ENCODE assay signal across 21 cellular contexts in genomic region chr12:1935242-1935641, GRCh38. TPM values are rescaled to one million over a fixed set of nuclear protein-coding genes. Genes with fewer than 3 reads are reported as not detected.
A peak's percentile ranks its signal among the peaks of the same experiment; 100 is the strongest.
DNase-seq lines count a peak whose midpoint lies in the region; ATAC-seq and TF ChIP-seq lines count a peak whose summit lies in the region.
"Had no signal": no experiment of that assay in that cellular context is flagged by ENCODE, and none has a peak within 500 bp of the region (broad histone marks: within the 10 kb centered on the region; RNA-seq: fewer than 3 reads in every experiment).

No MANE protein-coding gene starts in this region.

- H3K27ac Mint-ChIP-seq in glutamatergic neuron (ENCODE audit: unreplicated experiment) = peak overlapping the region; percentile 53
- peak overlapping the region; percentile 11 for H3K27ac Mint-ChIP-seq in stimulated activated naive B cell treated with anti-CD40 and anti-IgM and Interleukin-4, amounts not matched to agents 10 μg/mL and 1 μg/mL and 100 μg/mL, for 72 hours
- peak overlapping the region in 1 of 7 donors; percentile 85 for H3K27ac Mint-ChIP-seq in CD4-positive, alpha-beta memory T cell
- H3K27ac Mint-ChIP-seq: activated naive CD4-positive, alpha-beta T cell treated with anti-CD3 and anti-CD28 coated beads, Interleukin-2, amount 50 U/mL, for 24 hours; H9; T-helper 2 cell treated with Interferon-gamma antibody and Interleukin-4, amounts not matched to agents 5 μg/mL and 100 μg/mL, for 36 hours had no signal

- H3K27me3 Mint-ChIP-seq in glutamatergic neuron (ENCODE audit: unreplicated experiment) = peaks cover 9% of the 10 kb centered on the region
- H3K27me3 Mint-ChIP-seq in stimulated activated naive B cell treated with anti-CD40 and anti-IgM and Interleukin-4, amounts not matched to agents 10 μg/mL and 1 μg/mL and 100 μg/mL, for 72 hours = no peaks in the 10 kb centered on the region
- no peaks in the 10 kb centered on the region for H3K27me3 Mint-ChIP-seq in CD4-positive, alpha-beta memory T cell
- H3K27me3 Mint-ChIP-seq: activated naive CD4-positive, alpha-beta T cell treated with anti-CD3 and anti-CD28 coated beads, Interleukin-2, amount 50 U/mL, for 24 hours had no signal

- ATAC-seq in stimulated activated naive B cell treated with anti-CD40 and anti-IgM and Interleukin-4, amounts not matched to agents 10 μg/mL and 1 μg/mL and 100 μg/mL, for 72 hours (replicated peaks) = no peak
- no peak for ATAC-seq in GM19328 (IDR thresholded peaks at IDR 0.05; ENCODE audit: unreplicated experiment)

- no peaks in the 10 kb centered on the region for H3K36me3 Mint-ChIP-seq in glutamatergic neuron (ENCODE audit: unreplicated experiment)
- peaks cover 6 to 8% of the 10 kb centered on the region in 2 donors for H3K36me3 Mint-ChIP-seq in stimulated activated naive B cell treated with anti-CD40 and anti-IgM and Interleukin-4, amounts not matched to agents 10 μg/mL and 1 μg/mL and 100 μg/mL, for 72 hours
- peaks cover 16 to 24% of the 10 kb centered on the region in 2 donors for H3K36me3 Mint-ChIP-seq in CD4-positive, alpha-beta memory T cell
- H3K36me3 Mint-ChIP-seq: activated naive CD4-positive, alpha-beta T cell treated with anti-CD3 and anti-CD28 coated beads, Interleukin-2, amount 50 U/mL, for 24 hours had no signal

- no peak overlapping the region for H3K4me3 Mint-ChIP-seq in glutamatergic neuron (ENCODE audit: unreplicated experiment)
- no peak overlapping the region for H3K4me3 Mint-ChIP-seq in stimulated activated naive B cell treated with anti-CD40 and anti-IgM and Interleukin-4, amounts not matched to agents 10 μg/mL and 1 μg/mL and 100 μg/mL, for 72 hours
- H3K4me3 Mint-ChIP-seq in CD4-positive, alpha-beta memory T cell = no peak overlapping the region
- H3K4me3 Mint-ChIP-seq: activated naive CD4-positive, alpha-beta T cell treated with anti-CD3 and anti-CD28 coated beads, Interleukin-2, amount 50 U/mL, for 24 hours; H9; T-helper 2 cell treated with Interferon-gamma antibody and Interleukin-4, amounts not matched to agents 5 μg/mL and 100 μg/mL, for 36 hours had no signal

- POLR2A ChIA-PET in CD4-positive, alpha-beta memory T cell (lab: Charles Lee; ENCODE audit: partially characterized antibody) = no interaction called here

- peak; percentile 14 for DNase-seq in amniotic epithelial cell (ENCODE audit: low read depth)
- no peak for DNase-seq in glutamatergic neuron
- no peak for DNase-seq in stimulated activated naive B cell treated with anti-CD40 and anti-IgM and Interleukin-4, amounts not matched to agents 10 μg/mL and 1 μg/mL and 100 μg/mL, for 72 hours
- DNase-seq in stimulated activated CD4-positive, alpha-beta T cell treated with anti-CD3 and anti-CD28 coated beads, Interleukin-4, amount 100 ng/mL, for 24 hours = no peak
- DNase-seq in CD4-positive, alpha-beta memory T cell = no peak
- no peak for DNase-seq in stimulated activated naive CD4-positive, alpha-beta T cell (lab: John Stamatoyannopoulos, UW)
- DNase-seq: ACHN; activated CD4-positive, alpha-beta T cell treated with anti-CD3 and anti-CD28 coated beads, Interleukin-2, amount 50 U/mL, for 4 hours; activated T-cell treated with anti-CD3 and anti-CD28 coated beads, Interleukin-2, amount 50 U/mL, for 1 hour; DMS53; NCI-H1092 treated with DMSO at 0.1 percent for 48 hours; NCI-H2081 treated with DMSO at 0.1 percent for 48 hours; Peyer's patch had no signal

- intact Hi-C loops in CD4-positive, alpha-beta memory T cell (cut with micrococcal nuclease) = no loop called here

- H3K4me1 Mint-ChIP-seq in glutamatergic neuron (ENCODE audit: low read depth, unreplicated experiment) = peaks cover 14% of the 10 kb centered on the region
- peaks cover 43 to 44% of the 10 kb centered on the region in 2 donors for H3K4me1 Mint-ChIP-seq in stimulated activated naive B cell treated with anti-CD40 and anti-IgM and Interleukin-4, amounts not matched to agents 10 μg/mL and 1 μg/mL and 100 μg/mL, for 72 hours
- peaks cover 4 to 9% (median 6%) of the 10 kb centered on the region in 4 donors for H3K4me1 Mint-ChIP-seq in CD4-positive, alpha-beta memory T cell

- H3K27me3 ChIP-seq in BLaER1 treated with 17β-estradiol and CSF1 and Interleukin-3, amounts not matched to agents 10 nM and 100 nM = no peaks in the 10 kb centered on the region
- no peaks in the 10 kb centered on the region for H3K27me3 ChIP-seq in CD4-positive, alpha-beta memory T cell (ENCODE audit: insufficient read depth, low read length)
- H3K27me3 ChIP-seq: Peyer's patch had no signal

- CTCF ChIA-PET in CD4-positive, alpha-beta memory T cell (lab: Charles Lee; ENCODE audit: partially characterized antibody) = interaction anchor here (1.0 to 1.6 kb wide), 2 partner anchors 19 to 144 kb away, joined by 4 to 6 read pairs; no protein-coding TSS in a partner anchor

- H3K4me3 ChIP-seq in BLaER1 treated with 17β-estradiol and CSF1 and Interleukin-3, amounts not matched to agents 10 nM and 100 nM = no peak overlapping the region
- H3K4me3 ChIP-seq in CD4-positive, alpha-beta memory T cell (ENCODE audit: low read length in 2 of 2) = no peak overlapping the region
- H3K4me3 ChIP-seq: Peyer's patch had no signal

- H3K36me3 ChIP-seq in BLaER1 treated with 17β-estradiol and CSF1 and Interleukin-3, amounts not matched to agents 10 nM and 100 nM = peaks cover 0 to 25% (median 13%) of the 10 kb centered on the region in 11 experiments; a peak in 15 of 22 replicates
- H3K36me3 ChIP-seq in CD4-positive, alpha-beta memory T cell (ENCODE audit: insufficient read depth, low read length) = no peaks in the 10 kb centered on the region

- no peaks in the 10 kb centered on the region for H4K20me1 ChIP-seq in BLaER1 treated with 17β-estradiol and CSF1 and Interleukin-3, amounts not matched to agents 10 nM and 100 nM

- H3K9ac ChIP-seq in BLaER1 treated with 17β-estradiol and CSF1 and Interleukin-3, amounts not matched to agents 10 nM and 100 nM = peak overlapping the region in 5 of 11 experiments; percentile 7 to 74 (median 71); a peak in 5 of 22 replicates

- H3K4me2 ChIP-seq in BLaER1 treated with 17β-estradiol and CSF1 and Interleukin-3, amounts not matched to agents 10 nM and 100 nM = peak overlapping the region in 9 of 11 experiments; percentile 76 to 97 (median 90); a peak in 18 of 22 replicates

- no peaks in the 10 kb centered on the region for H3K9me3 ChIP-seq in BLaER1 treated with 17β-estradiol and CSF1 and Interleukin-3, amounts not matched to agents 10 nM and 100 nM (replicated peaks in 1 of 11)
- H3K9me3 ChIP-seq in CD4-positive, alpha-beta memory T cell (ENCODE audit: control insufficient read depth in 1 of 2, low read length in 2 of 2) = no peaks in the 10 kb centered on the region
- H3K9me3 ChIP-seq: heart right ventricle, Peyer's patch had no signal

- peaks cover 51 to 100% (median 91%) of the 10 kb centered on the region in 10 experiments for H3K4me1 ChIP-seq in BLaER1 treated with 17β-estradiol and CSF1 and Interleukin-3, amounts not matched to agents 10 nM and 100 nM
- peaks cover 5% of the 10 kb centered on the region for H3K4me1 ChIP-seq in CD4-positive, alpha-beta memory T cell (ENCODE audit: insufficient read depth, low read length)

- H3K27ac ChIP-seq in BLaER1 treated with 17β-estradiol and CSF1 and Interleukin-3, amounts not matched to agents 10 nM and 100 nM = peak overlapping the region in 5 of 11 experiments; percentile 17 to 87 (median 77); a peak in 10 of 22 replicates
- H3K27ac ChIP-seq in CD4-positive, alpha-beta memory T cell (ENCODE audit: low read depth, low read length) = no peak overlapping the region

- TF ChIP-seq CTCF in glutamatergic neuron (IDR thresholded peaks at IDR 0.05; ENCODE audit: partially characterized antibody, unreplicated experiment) = no peak

- H3K9me3 Mint-ChIP-seq in glutamatergic neuron (ENCODE audit: unreplicated experiment) = peaks cover 5% of the 10 kb centered on the region
- H3K9me3 Mint-ChIP-seq in stimulated activated naive B cell treated with anti-CD40 and anti-IgM and Interleukin-4, amounts not matched to agents 10 μg/mL and 1 μg/mL and 100 μg/mL, for 72 hours = no peaks in the 10 kb centered on the region
- H3K9me3 Mint-ChIP-seq in CD4-positive, alpha-beta memory T cell = no peaks in the 10 kb centered on the region
- H3K9me3 Mint-ChIP-seq: activated naive CD4-positive, alpha-beta T cell treated with anti-CD3 and anti-CD28 coated beads, Interleukin-2, amount 50 U/mL, for 24 hours; H9; T-helper 2 cell treated with Interferon-gamma antibody and Interleukin-4, amounts not matched to agents 5 μg/mL and 100 μg/mL, for 36 hours had no signal

RNA-seq across cellular contexts. Expression of gene CACNA2D4, which starts 16.8 kb away (rescaled TPM):
- total RNA-seq in glutamatergic neuron (ENCODE audit: unreplicated experiment) = not detected
- total RNA-seq in CD4-positive, alpha-beta memory T cell = 10 to 100 TPM; 15.1 to 19.2 TPM
- polyA plus RNA-seq in CD4-positive, alpha-beta memory T cell = 10 to 100 TPM; 12.4 to 14.1 TPM
- total RNA-seq: NCI-H460, SK-MEL-5 had no signal

Comparison
In these comparisons a context has a peak if more than half of its experiments do, and no peak if none do; other contexts are left out.
1. RNA of gene CACNA2D4, which starts 16.8 kb away (total RNA-seq): 15.1 to 19.2 TPM in CD4-positive, alpha-beta memory T cell; not detected in glutamatergic neuron (single experiment); every median in the first group is over 10 times any median in the second.